ENCODE assay signal across 13 cellular contexts in genomic region chr2:42239811-42240210, GRCh38.
"Had no signal": no experiment of that assay in that cellular context is flagged by ENCODE, and none has a peak within 500 bp of the region (broad histone marks: within the 10 kb centered on the region; RNA-seq: fewer than 3 reads in every experiment).

No MANE protein-coding gene starts in this region.

- H3K4me3 ChIP-seq: cardiac muscle cell, colonic mucosa, heart left ventricle, left lung, neural progenitor cell, pancreas, skin epidermis, tibial nerve, vagina had no signal

- H3K27ac Mint-ChIP-seq: activated CD4-positive, alpha-beta T cell treated with anti-CD3 and anti-CD28 coated beads, Interleukin-2, amount 10 ng/mL, durations not matched to agents 7 days and 5 days; neural progenitor cell; WTC11 had no signal

- H3K36me3 Mint-ChIP-seq: neural progenitor cell, WTC11 had no signal

- H3K4me1 Mint-ChIP-seq: WTC11 had no signal

- H3K9me3 Mint-ChIP-seq: activated CD4-positive, alpha-beta T cell treated with anti-CD3 and anti-CD28 coated beads, Interleukin-2, amount 10 ng/mL, durations not matched to agents 7 days and 5 days; neural progenitor cell; WTC11 had no signal

- DNase-seq: activated CD4-positive, alpha-beta T cell treated with anti-CD3 and anti-CD28 coated beads, Interleukin-2, amount 10 ng/mL, durations not matched to agents 7 days and 5 days; activated CD8-positive, alpha-beta memory T cell treated with anti-CD3 and anti-CD28 coated beads for 24 hours; colonic mucosa; heart left ventricle; left lung; mesendoderm; pancreas had no signal

- ATAC-seq: heart left ventricle, left lung, WTC11 had no signal

- H3K4me3 Mint-ChIP-seq: activated CD4-positive, alpha-beta T cell treated with anti-CD3 and anti-CD28 coated beads, Interleukin-2, amount 10 ng/mL, durations not matched to agents 7 days and 5 days; neural progenitor cell; WTC11 had no signal

- H3K9me3 ChIP-seq: colonic mucosa, heart left ventricle, left lung, pancreas, tibial nerve, vagina had no signal

- H3K4me1 ChIP-seq: neural progenitor cell had no signal

- H3K36me3 ChIP-seq: cardiac muscle cell, colonic mucosa, heart left ventricle, left lung, neural progenitor cell, pancreas, tibial nerve, vagina had no signal

- H3K27me3 Mint-ChIP-seq: activated CD4-positive, alpha-beta T cell treated with anti-CD3 and anti-CD28 coated beads, Interleukin-2, amount 10 ng/mL, durations not matched to agents 7 days and 5 days had no signal

- H3K27me3 ChIP-seq: cardiac muscle cell, colonic mucosa, heart left ventricle, left lung, neural progenitor cell, pancreas, tibial nerve, vagina had no signal

- H3K27ac ChIP-seq: colonic mucosa, heart left ventricle, left lung, neural progenitor cell, skin epidermis, tibial nerve, vagina had no signal
